Comparison of ENCODE assay signal across 8 cellular contexts in genomic region chr13:114131581-114132418, GRCh38. TPM values are rescaled to one million over a fixed set of nuclear protein-coding genes. Genes with fewer than 3 reads are reported as not detected.
A peak's percentile ranks its signal among the peaks of the same experiment; 100 is the strongest.
DNase-seq lines count a peak whose midpoint lies in the region; ATAC-seq and TF ChIP-seq lines count a peak whose summit lies in the region.

No MANE protein-coding gene starts in this region.

- no peaks in the 10 kb centered on the region for H3K27me3 Mint-ChIP-seq in activated CD4-positive, alpha-beta memory T cell treated with anti-CD3 and anti-CD28 coated beads for 36 hours

- in situ Hi-C loops in GM18951 (cut with MboI; ENCODE audit: low sequenced_read_pairs, unreplicated experiment) = no loop called here

- TF ChIP-seq CTCF in A673 (conservative IDR thresholded peaks at IDR 0.05; ENCODE audit: low read depth, low read length) (no peak), fibroblast of lung (conservative IDR thresholded peaks at IDR 0.05 in 1 of 2, IDR thresholded peaks at IDR 0.05 in 1 of 2; ENCODE audit: low read depth in 1 of 2, low read length in 2 of 2) (no peak)

- no peaks in the 10 kb centered on the region for H4K20me1 ChIP-seq in fibroblast of lung (ENCODE audit: control insufficient read depth, extremely low read depth, insufficient read depth, low read length)

- H3K4me1 ChIP-seq in A673 (ENCODE audit: insufficient read depth, low read length, poor library complexity, severe bottlenecking) = peaks cover 39% of the 10 kb centered on the region
- peaks cover 20% of the 10 kb centered on the region for H3K4me1 ChIP-seq in fibroblast of lung (ENCODE audit: control insufficient read depth, extremely low read depth, insufficient read depth, low read length)
- H3K4me1 ChIP-seq in neuron (ENCODE audit: insufficient read depth, low read length) = peaks cover 47% of the 10 kb centered on the region

- no TSS peak for BruUV-seq in A673 (replicated peaks; lab: Mats Ljungman, UMichigan)

- peak overlapping the region; percentile 85 for H3K4me2 ChIP-seq in fibroblast of lung (ENCODE audit: extremely low read depth, insufficient read depth, low read length)

- DNase-seq in A673 (ENCODE audit: low spot score) (peak; percentile 62), fibroblast of lung (ENCODE audit: low read depth in 2 of 2) (peak; percentile 31 to 59), mucosa of gallbladder (ENCODE audit: low spot score) (no peak)
- DNase-seq in activated CD4-positive, alpha-beta memory T cell treated with anti-CD3 and anti-CD28 coated beads for 36 hours = peak; percentile 49

- no peak overlapping the region for H2AFZ ChIP-seq in fibroblast of lung (ENCODE audit: low read length)
- peak overlapping the region; percentile 30 for H2AFZ ChIP-seq in neuron (ENCODE audit: low read depth, low read length)

- peak; percentile 13 for ATAC-seq in HG03442 (IDR thresholded peaks at IDR 0.05; ENCODE audit: unreplicated experiment)
- no peak for ATAC-seq in HG03097 (IDR thresholded peaks at IDR 0.05; ENCODE audit: low FRiP score, unreplicated experiment)

- intact Hi-C loops in A673 (cut with micrococcal nuclease; ENCODE audit: unreplicated experiment) = loop anchor here (5.0 kb wide), 1 partner anchor 96 kb away; no protein-coding TSS in a partner anchor
- intact Hi-C loops in activated CD4-positive, alpha-beta memory T cell treated with anti-CD3 and anti-CD28 coated beads for 36 hours (cut with micrococcal nuclease) = loop anchor here (1.0 kb wide), 1 partner anchor 104 kb away; no protein-coding TSS in a partner anchor

- H3K9me3 ChIP-seq in A673 (ENCODE audit: low read depth, low read length, poor library complexity, severe bottlenecking) (no peaks in the 10 kb centered on the region), fibroblast of lung (ENCODE audit: control insufficient read depth, insufficient read depth, low read depth, low read length) (no peaks in the 10 kb centered on the region), neuron (ENCODE audit: low read length) (no peaks in the 10 kb centered on the region)

- peak overlapping the region; percentile 97 for H3K4me3 Mint-ChIP-seq in activated CD4-positive, alpha-beta memory T cell treated with anti-CD3 and anti-CD28 coated beads for 36 hours

- peak; percentile 11 for TF ChIP-seq POLR2A in GM18951 (IDR thresholded peaks at IDR 0.05; ENCODE audit: extremely low read depth, insufficient read depth, insufficient read length)

- peaks cover 11% of the 10 kb centered on the region for H3K36me3 Mint-ChIP-seq in activated CD4-positive, alpha-beta memory T cell treated with anti-CD3 and anti-CD28 coated beads for 36 hours

- peak overlapping the region; percentile 90 for H3K4me3 ChIP-seq in A673 (ENCODE audit: low read depth, low read length, poor library complexity, severe bottlenecking)
- H3K4me3 ChIP-seq in fibroblast of lung (replicated peaks in 1 of 4; ENCODE audit: control extremely low read depth in 1 of 4, insufficient read depth in 1 of 4, low read depth in 3 of 4, low read length in 4 of 4) = peak overlapping the region; percentile 79 to 98 (median 86)
- peak overlapping the region; percentile 90 for H3K4me3 ChIP-seq in neuron (ENCODE audit: low read length)

- H3K27me3 ChIP-seq in A673 (replicated peaks; ENCODE audit: insufficient read depth, low read depth, low read length, poor library complexity) (no peaks in the 10 kb centered on the region), fibroblast of lung (ENCODE audit: control insufficient read depth, insufficient read depth, low read length) (no peaks in the 10 kb centered on the region), neuron (ENCODE audit: insufficient read depth, low read length) (no peaks in the 10 kb centered on the region)

- no peaks in the 10 kb centered on the region for H3K9me3 Mint-ChIP-seq in activated CD4-positive, alpha-beta memory T cell treated with anti-CD3 and anti-CD28 coated beads for 36 hours

- H3K79me2 ChIP-seq in fibroblast of lung (ENCODE audit: control insufficient read depth, insufficient read depth, low read length) = peaks cover 55% of the 10 kb centered on the region

- H3K27ac Mint-ChIP-seq in activated CD4-positive, alpha-beta memory T cell treated with anti-CD3 and anti-CD28 coated beads for 36 hours = peak overlapping the region; percentile 93

- H3K36me3 ChIP-seq in A673 (ENCODE audit: insufficient read depth, low read length, poor library complexity, severe bottlenecking) = no peaks in the 10 kb centered on the region
- H3K36me3 ChIP-seq in fibroblast of lung (ENCODE audit: control insufficient read depth, insufficient read depth, low read length) = peaks cover 3% of the 10 kb centered on the region
- H3K36me3 ChIP-seq in neuron (ENCODE audit: insufficient read depth, low read length) = no peaks in the 10 kb centered on the region

- H3K4me1 Mint-ChIP-seq in activated CD4-positive, alpha-beta memory T cell treated with anti-CD3 and anti-CD28 coated beads for 36 hours (ENCODE audit: low read depth) = peaks cover 46% of the 10 kb centered on the region

- H3K27ac ChIP-seq in A673 (ENCODE audit: low read depth, low read length, poor library complexity, severe bottlenecking) (peak overlapping the region; percentile 94), fibroblast of lung (ENCODE audit: insufficient read depth, low read length) (peak overlapping the region; percentile 96)

- POLR2A ChIA-PET in A673 (lab: Charles Lee; ENCODE audit: low non-redundant PET) = no interaction called here
- POLR2A ChIA-PET in activated CD4-positive, alpha-beta memory T cell treated with anti-CD3 and anti-CD28 coated beads for 36 hours (lab: Charles Lee) = interaction anchor here (1.0 to 2.3 kb wide), 9 partner anchors 9 to 67 kb away, joined by 3 to 18 read pairs (median 5); no protein-coding TSS in a partner anchor

- H3K9ac ChIP-seq in fibroblast of lung (ENCODE audit: insufficient read depth, low read length) = peak overlapping the region; percentile 84

- CTCF ChIA-PET in A673 (lab: Charles Lee) = no interaction called here
- CTCF ChIA-PET in activated CD4-positive, alpha-beta memory T cell treated with anti-CD3 and anti-CD28 coated beads for 36 hours (lab: Charles Lee) = interaction anchor here (1.1 to 1.4 kb wide), 3 partner anchors 17 to 94 kb away, joined by 3 to 8 read pairs (median 3); no protein-coding TSS in a partner anchor

RNA-seq across cellular contexts. Expression of gene RASA3, which starts 0.6 kb away (rescaled TPM):
- total RNA-seq in A673 (2021) (22.1 and 24.1 TPM in 2 replicates), fibroblast of lung (21.6 and 26.6 TPM in 2 replicates), mucosa of gallbladder (11.7 TPM)
- total RNA-seq in activated CD4-positive, alpha-beta memory T cell treated with anti-CD3 and anti-CD28 coated beads for 36 hours = 10 to 100 TPM; 45.9 to 49.3 TPM
- polyA plus RNA-seq in fibroblast of lung = 31.1 and 34.1 TPM in 2 replicates
- 32.0 and 32.4 TPM in 2 replicates for polyA plus RNA-seq in fibroblast of lung (2012)
- 20.1 and 29.0 TPM in 2 replicates for polyA minus RNA-seq in fibroblast of lung (ENCODE audit: low replicate concordance)

RNA-seq across cellular contexts. Expression of gene CFAP97D2, which starts 47.3 kb away (rescaled TPM):
- total RNA-seq in A673 (2021) (not detected in 2 replicates), fibroblast of lung (not detected in 2 replicates), mucosa of gallbladder (not detected)
- total RNA-seq in activated CD4-positive, alpha-beta memory T cell treated with anti-CD3 and anti-CD28 coated beads for 36 hours = not detected
- polyA plus RNA-seq in fibroblast of lung = not detected in 2 replicates
- not detected in 2 replicates for polyA plus RNA-seq in fibroblast of lung (2012)
- polyA minus RNA-seq in fibroblast of lung (ENCODE audit: low replicate concordance) = not detected in 2 replicates
